16 cellular contexts compared by ENCODE assay signal in genomic region chr14:75221797-75222196, GRCh38. TPM values are rescaled to one million over a fixed set of nuclear protein-coding genes. Genes with fewer than 3 reads are reported as not detected.
DNase-seq lines count a peak whose midpoint lies in the region; ATAC-seq, FAIRE-seq and TF ChIP-seq lines count a peak whose summit lies in the region.
"Had no signal": no experiment of that assay in that cellular context is flagged by ENCODE, and none has a peak within 500 bp of the region (broad histone marks: within the 10 kb centered on the region; RNA-seq: fewer than 3 reads in every experiment).

No MANE protein-coding gene starts in this region.

- peak; percentile 15 for ATAC-seq in HG02759 (IDR thresholded peaks at IDR 0.05; ENCODE audit: unreplicated experiment)
- no peak for ATAC-seq in GM21786 (IDR thresholded peaks at IDR 0.05; ENCODE audit: unreplicated experiment)
- ATAC-seq: activated CD4-positive, alpha-beta T cell treated with anti-CD3 and anti-CD28 coated beads for 36 hours; HepG2 had no signal

- H3K79me2 ChIP-seq in astrocyte (ENCODE audit: insufficient read depth, low read length) = no peaks in the 10 kb centered on the region

- H3K27me3 Mint-ChIP-seq in astrocyte (ENCODE audit: low read depth, unreplicated experiment) = no peaks in the 10 kb centered on the region
- H3K27me3 Mint-ChIP-seq: activated CD4-positive, alpha-beta T cell treated with anti-CD3 and anti-CD28 coated beads for 36 hours; activated T-cell treated with anti-CD3 and anti-CD28 coated beads, Interleukin-2, amount 50 U/mL, for 24 hours had no signal

- H3K9me3 Mint-ChIP-seq in astrocyte (ENCODE audit: unreplicated experiment) = no peaks in the 10 kb centered on the region
- H3K9me3 Mint-ChIP-seq: activated T-cell treated with anti-CD3 and anti-CD28 coated beads, Interleukin-2, amount 50 U/mL, for 24 hours; T-helper 1 cell treated with Interleukin-12 subunit alpha and Interleukin-12 subunit beta and Interleukin-4 antibody, amounts not matched to agents 30 μg/mL and 1 μg/mL, for 36 hours had no signal

- WGBS in mesodermal cell (ENCODE audit: insufficient coverage in 2 of 2), 2 experiments = 57 to 67% methylated on average over 1 of the region's 2 CpGs

- H3K9ac ChIP-seq in astrocyte (ENCODE audit: low read length) = peak overlapping the region; percentile 56

- no peak overlapping the region for H3K4me3 Mint-ChIP-seq in astrocyte (ENCODE audit: unreplicated experiment)
- H3K4me3 Mint-ChIP-seq: activated CD4-positive, alpha-beta T cell treated with anti-CD3 and anti-CD28 coated beads for 36 hours; activated T-cell treated with anti-CD3 and anti-CD28 coated beads, Interleukin-2, amount 50 U/mL, for 24 hours; T-helper 1 cell treated with Interleukin-12 subunit alpha and Interleukin-12 subunit beta and Interleukin-4 antibody, amounts not matched to agents 30 μg/mL and 1 μg/mL, for 36 hours had no signal

- no peaks in the 10 kb centered on the region for H3K36me3 Mint-ChIP-seq in astrocyte (ENCODE audit: low read depth, unreplicated experiment)

- no peaks in the 10 kb centered on the region for H3K27me3 ChIP-seq in astrocyte (ENCODE audit: insufficient read depth, low read length)
- H3K27me3 ChIP-seq: adrenal gland, Peyer's patch had no signal

- TF ChIP-seq CTCF in astrocyte (IDR thresholded peaks at IDR 0.05; ENCODE audit: insufficient read depth, low read depth, low read length) = no peak

- H3K36me3 ChIP-seq in astrocyte (ENCODE audit: insufficient read depth, low read length) (no peaks in the 10 kb centered on the region), mesodermal cell (ENCODE audit: control insufficient read depth, insufficient read depth, low read length) (no peaks in the 10 kb centered on the region)
- H3K36me3 ChIP-seq: adrenal gland, Peyer's patch had no signal

- H4K20me1 ChIP-seq in astrocyte (ENCODE audit: insufficient read depth, low read length) = no peaks in the 10 kb centered on the region

- FAIRE-seq in astrocyte (lab: Jason Lieb, UNC) = no peak
- FAIRE-seq: HepG2 had no signal

- H3K4me2 ChIP-seq in astrocyte (ENCODE audit: low read length) = peak overlapping the region; percentile 71

- peak overlapping the region; percentile 64 for H2AFZ ChIP-seq in astrocyte (ENCODE audit: low read depth, low read length)

- DNase-seq in ELF-1 (ENCODE audit: low read depth, low spot score) = peak; percentile 11
- DNase-seq in astrocyte (ENCODE audit: low read depth) = no peak
- DNase-seq in amniotic stem cell (lab: John Stamatoyannopoulos, UW) = no peak
- no peak for DNase-seq in cardiac septum (ENCODE audit: low spot score)
- no peak for DNase-seq in germinal center (ENCODE audit: low spot score)
- DNase-seq: activated CD4-positive, alpha-beta T cell treated with anti-CD3 and anti-CD28 coated beads for 36 hours; activated T-cell treated with anti-CD3 and anti-CD28 coated beads, Interleukin-2, amount 50 U/mL, for 24 hours; H7; NCI-H446 treated with DMSO at 0.1 percent for 48 hours had no signal

- no peak overlapping the region for H3K4me3 ChIP-seq in astrocyte (ENCODE audit: insufficient read depth, low read depth, low read length)
- no peak overlapping the region for H3K4me3 ChIP-seq in mesodermal cell (ENCODE audit: extremely low read depth, insufficient read depth, low read length, poor library complexity, severe bottlenecking)
- H3K4me3 ChIP-seq: adrenal gland, Peyer's patch had no signal

- H3K27ac ChIP-seq in astrocyte (ENCODE audit: low read depth, low read length) (peak overlapping the region; percentile 77), mesodermal cell (ENCODE audit: low read depth, low read length, severe bottlenecking) (peak overlapping the region; percentile 66)
- H3K27ac ChIP-seq: Peyer's patch had no signal

- peak overlapping the region; percentile 94 for H3K27ac Mint-ChIP-seq in astrocyte (ENCODE audit: unreplicated experiment)
- H3K27ac Mint-ChIP-seq: activated CD4-positive, alpha-beta T cell treated with anti-CD3 and anti-CD28 coated beads for 36 hours; activated T-cell treated with anti-CD3 and anti-CD28 coated beads, Interleukin-2, amount 50 U/mL, for 24 hours; T-helper 1 cell treated with Interleukin-12 subunit alpha and Interleukin-12 subunit beta and Interleukin-4 antibody, amounts not matched to agents 30 μg/mL and 1 μg/mL, for 36 hours had no signal

- peaks cover 25% of the 10 kb centered on the region for H3K4me1 Mint-ChIP-seq in astrocyte (ENCODE audit: low read depth, unreplicated experiment)

- H3K4me1 ChIP-seq in astrocyte (ENCODE audit: insufficient read depth, low read length) (peaks cover 18% of the 10 kb centered on the region), mesodermal cell (ENCODE audit: control insufficient read depth, insufficient read depth, low read length, poor library complexity, severe bottlenecking) (peaks cover 17% of the 10 kb centered on the region)
- H3K4me1 ChIP-seq: adrenal gland had no signal

- no peaks in the 10 kb centered on the region for H3K9me3 ChIP-seq in astrocyte (ENCODE audit: insufficient read depth, low read depth, low read length)
- no peaks in the 10 kb centered on the region for H3K9me3 ChIP-seq in mesodermal cell (ENCODE audit: control insufficient read depth, low read length)
- H3K9me3 ChIP-seq: adrenal gland, Peyer's patch had no signal

- intact Hi-C loops in cardiac septum (cut with DNase I) = no loop called here

RNA-seq across cellular contexts. Expression of gene TMED10, which starts 45.4 kb away (rescaled TPM):
- total RNA-seq in astrocyte (331 and 359 TPM in 2 replicates), cardiac septum (283 TPM)
- 196 TPM for polyA plus RNA-seq in mesodermal cell (2013, experiment 1 of 2)
- polyA plus RNA-seq in mesodermal cell (2013, experiment 2 of 2) = 165 TPM

RNA-seq across cellular contexts. Expression of gene FOS, which starts 56.8 kb away (rescaled TPM):
- total RNA-seq in astrocyte (33.9 and 57.7 TPM in 2 replicates), cardiac septum (25.8 TPM)
- 20.6 TPM for polyA plus RNA-seq in mesodermal cell (2013, experiment 1 of 2)
- polyA plus RNA-seq in mesodermal cell (2013, experiment 2 of 2) = 26.8 TPM
